Comparison of ENCODE assay signal across 1 cellular context in the genomic region with DNA sequence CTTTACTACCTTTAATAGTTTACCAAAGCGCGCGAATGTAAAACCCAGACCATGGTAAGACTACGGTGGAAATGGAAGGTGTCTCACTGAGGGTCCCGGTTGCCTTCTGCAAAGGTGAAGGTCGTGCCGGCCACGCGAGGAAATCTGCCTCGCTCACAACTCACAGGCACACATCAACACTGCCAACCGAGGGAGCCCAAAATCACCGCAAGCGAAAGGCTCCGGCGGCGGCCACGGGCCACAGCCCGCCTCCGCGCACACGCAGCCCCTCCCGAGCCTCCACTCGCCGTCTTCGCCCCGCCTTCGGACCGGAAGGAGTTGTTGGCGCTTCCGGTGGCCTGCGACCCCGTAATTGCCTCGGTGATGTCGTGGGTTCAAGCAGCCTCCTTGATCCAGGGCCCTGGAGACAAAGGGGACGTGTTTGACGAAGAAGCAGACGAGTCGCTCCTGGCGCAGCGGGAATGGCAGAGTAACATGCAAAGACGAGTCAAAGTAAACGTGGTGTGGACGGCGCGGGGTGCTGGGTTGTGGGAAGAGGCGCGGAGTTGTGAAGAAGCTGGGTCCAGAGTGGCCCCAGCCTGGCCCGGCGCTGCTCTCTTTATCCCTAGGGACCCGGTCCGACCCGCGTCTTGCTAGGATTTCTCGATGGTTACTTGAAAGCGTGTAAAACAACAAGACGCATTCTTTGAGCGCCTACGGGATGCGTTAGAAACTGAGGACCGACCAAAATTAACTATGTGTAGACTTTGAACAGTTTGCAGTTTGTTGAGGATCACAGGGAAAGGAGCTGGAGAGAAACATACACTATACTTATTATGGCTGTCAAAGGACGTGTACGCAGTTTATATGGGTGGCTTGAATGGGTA.
TF ChIP-seq lines count a peak whose summit lies in the region.

A gene with protein sequence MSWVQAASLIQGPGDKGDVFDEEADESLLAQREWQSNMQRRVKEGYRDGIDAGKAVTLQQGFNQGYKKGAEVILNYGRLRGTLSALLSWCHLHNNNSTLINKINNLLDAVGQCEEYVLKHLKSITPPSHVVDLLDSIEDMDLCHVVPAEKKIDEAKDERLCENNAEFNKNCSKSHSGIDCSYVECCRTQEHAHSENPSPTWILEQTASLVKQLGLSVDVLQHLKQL (plus strand): TSS at position 349 of the 866 bp plus-strand sequence. CDS start 15 bp downstream, at position 364.

TF ChIP-seq in HepG2, 621 proteins besides CTCF, POLR2A, EP300 and RAD21 (continued from another document and continues in another):
- TF ChIP-seq, protein P1, sequence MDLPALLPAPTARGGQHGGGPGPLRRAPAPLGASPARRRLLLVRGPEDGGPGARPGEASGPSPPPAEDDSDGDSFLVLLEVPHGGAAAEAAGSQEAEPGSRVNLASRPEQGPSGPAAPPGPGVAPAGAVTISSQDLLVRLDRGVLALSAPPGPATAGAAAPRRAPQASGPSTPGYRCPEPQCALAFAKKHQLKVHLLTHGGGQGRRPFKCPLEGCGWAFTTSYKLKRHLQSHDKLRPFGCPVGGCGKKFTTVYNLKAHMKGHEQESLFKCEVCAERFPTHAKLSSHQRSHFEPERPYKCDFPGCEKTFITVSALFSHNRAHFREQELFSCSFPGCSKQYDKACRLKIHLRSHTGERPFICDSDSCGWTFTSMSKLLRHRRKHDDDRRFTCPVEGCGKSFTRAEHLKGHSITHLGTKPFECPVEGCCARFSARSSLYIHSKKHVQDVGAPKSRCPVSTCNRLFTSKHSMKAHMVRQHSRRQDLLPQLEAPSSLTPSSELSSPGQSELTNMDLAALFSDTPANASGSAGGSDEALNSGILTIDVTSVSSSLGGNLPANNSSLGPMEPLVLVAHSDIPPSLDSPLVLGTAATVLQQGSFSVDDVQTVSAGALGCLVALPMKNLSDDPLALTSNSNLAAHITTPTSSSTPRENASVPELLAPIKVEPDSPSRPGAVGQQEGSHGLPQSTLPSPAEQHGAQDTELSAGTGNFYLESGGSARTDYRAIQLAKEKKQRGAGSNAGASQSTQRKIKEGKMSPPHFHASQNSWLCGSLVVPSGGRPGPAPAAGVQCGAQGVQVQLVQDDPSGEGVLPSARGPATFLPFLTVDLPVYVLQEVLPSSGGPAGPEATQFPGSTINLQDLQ (CRISPR knock-in tag; IDR thresholded peaks at IDR 0.05) = no peak
- TF ChIP-seq ZNF335 (CRISPR knock-in tag; IDR thresholded peaks at IDR 0.05) (0 out of 2 replicates have a peak, but pooled peaks have one; percentile 22), ZNF550 (CRISPR knock-in tag; IDR thresholded peaks at IDR 0.05; ENCODE audit: borderline replicate concordance) (peak; percentile 42; the same call in 1 of the 2 replicates), YEATS2 (CRISPR knock-in tag; IDR thresholded peaks at IDR 0.05; ENCODE audit: borderline replicate concordance) (peak; percentile 83; the same call in 1 of the 2 replicates), ELF4 (CRISPR knock-in tag; IDR thresholded peaks at IDR 0.05; ENCODE audit: borderline replicate concordance) (peak; percentile 31; the same call in 1 of the 2 replicates), ZNF678 (CRISPR knock-in tag; IDR thresholded peaks at IDR 0.05) (no peak), SP5 (CRISPR knock-in tag; IDR thresholded peaks at IDR 0.05; ENCODE audit: borderline replicate concordance, low read depth) (peak; percentile 61; the same call in 1 of the 2 replicates), EHMT2 (IDR thresholded peaks at IDR 0.05; ENCODE audit: borderline replicate concordance, low read depth, low read length) (no peak), HMG20B (CRISPR knock-in tag; conservative IDR thresholded peaks at IDR 0.05) (no peak), ZIK1 (CRISPR knock-in tag; IDR thresholded peaks at IDR 0.05; ENCODE audit: borderline replicate concordance, low read depth) (peak; percentile 83; the same call in 1 of the 2 replicates), SKI (IDR thresholded peaks at IDR 0.05; ENCODE audit: partially characterized antibody) (no peak), SALL1 (CRISPR knock-in tag; IDR thresholded peaks at IDR 0.05) (peak; percentile 88), MLLT10 (CRISPR knock-in tag; IDR thresholded peaks at IDR 0.05) (no peak)
- TF ChIP-seq, protein P2, sequence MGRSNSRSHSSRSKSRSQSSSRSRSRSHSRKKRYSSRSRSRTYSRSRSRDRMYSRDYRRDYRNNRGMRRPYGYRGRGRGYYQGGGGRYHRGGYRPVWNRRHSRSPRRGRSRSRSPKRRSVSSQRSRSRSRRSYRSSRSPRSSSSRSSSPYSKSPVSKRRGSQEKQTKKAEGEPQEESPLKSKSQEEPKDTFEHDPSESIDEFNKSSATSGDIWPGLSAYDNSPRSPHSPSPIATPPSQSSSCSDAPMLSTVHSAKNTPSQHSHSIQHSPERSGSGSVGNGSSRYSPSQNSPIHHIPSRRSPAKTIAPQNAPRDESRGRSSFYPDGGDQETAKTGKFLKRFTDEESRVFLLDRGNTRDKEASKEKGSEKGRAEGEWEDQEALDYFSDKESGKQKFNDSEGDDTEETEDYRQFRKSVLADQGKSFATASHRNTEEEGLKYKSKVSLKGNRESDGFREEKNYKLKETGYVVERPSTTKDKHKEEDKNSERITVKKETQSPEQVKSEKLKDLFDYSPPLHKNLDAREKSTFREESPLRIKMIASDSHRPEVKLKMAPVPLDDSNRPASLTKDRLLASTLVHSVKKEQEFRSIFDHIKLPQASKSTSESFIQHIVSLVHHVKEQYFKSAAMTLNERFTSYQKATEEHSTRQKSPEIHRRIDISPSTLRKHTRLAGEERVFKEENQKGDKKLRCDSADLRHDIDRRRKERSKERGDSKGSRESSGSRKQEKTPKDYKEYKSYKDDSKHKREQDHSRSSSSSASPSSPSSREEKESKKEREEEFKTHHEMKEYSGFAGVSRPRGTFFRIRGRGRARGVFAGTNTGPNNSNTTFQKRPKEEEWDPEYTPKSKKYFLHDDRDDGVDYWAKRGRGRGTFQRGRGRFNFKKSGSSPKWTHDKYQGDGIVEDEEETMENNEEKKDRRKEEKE (IDR thresholded peaks at IDR 0.05) = no peak
- TF ChIP-seq, protein P3, sequence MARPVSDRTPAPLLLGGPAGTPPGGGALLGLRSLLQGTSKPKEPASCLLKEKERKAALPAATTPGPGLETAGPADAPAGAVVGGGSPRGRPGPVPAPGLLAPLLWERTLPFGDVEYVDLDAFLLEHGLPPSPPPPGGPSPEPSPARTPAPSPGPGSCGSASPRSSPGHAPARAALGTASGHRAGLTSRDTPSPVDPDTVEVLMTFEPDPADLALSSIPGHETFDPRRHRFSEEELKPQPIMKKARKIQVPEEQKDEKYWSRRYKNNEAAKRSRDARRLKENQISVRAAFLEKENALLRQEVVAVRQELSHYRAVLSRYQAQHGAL (CRISPR knock-in tag; IDR thresholded peaks at IDR 0.05; ENCODE audit: not compliant biosample characterization) = no peak
- TF ChIP-seq, protein P4, sequence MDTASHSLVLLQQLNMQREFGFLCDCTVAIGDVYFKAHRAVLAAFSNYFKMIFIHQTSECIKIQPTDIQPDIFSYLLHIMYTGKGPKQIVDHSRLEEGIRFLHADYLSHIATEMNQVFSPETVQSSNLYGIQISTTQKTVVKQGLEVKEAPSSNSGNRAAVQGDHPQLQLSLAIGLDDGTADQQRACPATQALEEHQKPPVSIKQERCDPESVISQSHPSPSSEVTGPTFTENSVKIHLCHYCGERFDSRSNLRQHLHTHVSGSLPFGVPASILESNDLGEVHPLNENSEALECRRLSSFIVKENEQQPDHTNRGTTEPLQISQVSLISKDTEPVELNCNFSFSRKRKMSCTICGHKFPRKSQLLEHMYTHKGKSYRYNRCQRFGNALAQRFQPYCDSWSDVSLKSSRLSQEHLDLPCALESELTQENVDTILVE (CRISPR knock-in tag; IDR thresholded peaks at IDR 0.05) = peak; percentile 22; the same call in 1 of the 2 replicates
- TF ChIP-seq, protein P5, sequence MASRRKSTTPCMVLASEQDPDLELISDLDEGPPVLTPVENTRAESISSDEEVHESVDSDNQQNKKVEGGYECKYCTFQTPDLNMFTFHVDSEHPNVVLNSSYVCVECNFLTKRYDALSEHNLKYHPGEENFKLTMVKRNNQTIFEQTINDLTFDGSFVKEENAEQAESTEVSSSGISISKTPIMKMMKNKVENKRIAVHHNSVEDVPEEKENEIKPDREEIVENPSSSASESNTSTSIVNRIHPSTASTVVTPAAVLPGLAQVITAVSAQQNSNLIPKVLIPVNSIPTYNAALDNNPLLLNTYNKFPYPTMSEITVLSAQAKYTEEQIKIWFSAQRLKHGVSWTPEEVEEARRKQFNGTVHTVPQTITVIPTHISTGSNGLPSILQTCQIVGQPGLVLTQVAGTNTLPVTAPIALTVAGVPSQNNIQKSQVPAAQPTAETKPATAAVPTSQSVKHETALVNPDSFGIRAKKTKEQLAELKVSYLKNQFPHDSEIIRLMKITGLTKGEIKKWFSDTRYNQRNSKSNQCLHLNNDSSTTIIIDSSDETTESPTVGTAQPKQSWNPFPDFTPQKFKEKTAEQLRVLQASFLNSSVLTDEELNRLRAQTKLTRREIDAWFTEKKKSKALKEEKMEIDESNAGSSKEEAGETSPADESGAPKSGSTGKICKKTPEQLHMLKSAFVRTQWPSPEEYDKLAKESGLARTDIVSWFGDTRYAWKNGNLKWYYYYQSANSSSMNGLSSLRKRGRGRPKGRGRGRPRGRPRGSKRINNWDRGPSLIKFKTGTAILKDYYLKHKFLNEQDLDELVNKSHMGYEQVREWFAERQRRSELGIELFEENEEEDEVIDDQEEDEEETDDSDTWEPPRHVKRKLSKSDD (CRISPR knock-in tag; IDR thresholded peaks at IDR 0.05; ENCODE audit: low read depth) = 0 out of 2 replicates have a peak, but pooled peaks have one; percentile 43
- TF ChIP-seq, protein P6, sequence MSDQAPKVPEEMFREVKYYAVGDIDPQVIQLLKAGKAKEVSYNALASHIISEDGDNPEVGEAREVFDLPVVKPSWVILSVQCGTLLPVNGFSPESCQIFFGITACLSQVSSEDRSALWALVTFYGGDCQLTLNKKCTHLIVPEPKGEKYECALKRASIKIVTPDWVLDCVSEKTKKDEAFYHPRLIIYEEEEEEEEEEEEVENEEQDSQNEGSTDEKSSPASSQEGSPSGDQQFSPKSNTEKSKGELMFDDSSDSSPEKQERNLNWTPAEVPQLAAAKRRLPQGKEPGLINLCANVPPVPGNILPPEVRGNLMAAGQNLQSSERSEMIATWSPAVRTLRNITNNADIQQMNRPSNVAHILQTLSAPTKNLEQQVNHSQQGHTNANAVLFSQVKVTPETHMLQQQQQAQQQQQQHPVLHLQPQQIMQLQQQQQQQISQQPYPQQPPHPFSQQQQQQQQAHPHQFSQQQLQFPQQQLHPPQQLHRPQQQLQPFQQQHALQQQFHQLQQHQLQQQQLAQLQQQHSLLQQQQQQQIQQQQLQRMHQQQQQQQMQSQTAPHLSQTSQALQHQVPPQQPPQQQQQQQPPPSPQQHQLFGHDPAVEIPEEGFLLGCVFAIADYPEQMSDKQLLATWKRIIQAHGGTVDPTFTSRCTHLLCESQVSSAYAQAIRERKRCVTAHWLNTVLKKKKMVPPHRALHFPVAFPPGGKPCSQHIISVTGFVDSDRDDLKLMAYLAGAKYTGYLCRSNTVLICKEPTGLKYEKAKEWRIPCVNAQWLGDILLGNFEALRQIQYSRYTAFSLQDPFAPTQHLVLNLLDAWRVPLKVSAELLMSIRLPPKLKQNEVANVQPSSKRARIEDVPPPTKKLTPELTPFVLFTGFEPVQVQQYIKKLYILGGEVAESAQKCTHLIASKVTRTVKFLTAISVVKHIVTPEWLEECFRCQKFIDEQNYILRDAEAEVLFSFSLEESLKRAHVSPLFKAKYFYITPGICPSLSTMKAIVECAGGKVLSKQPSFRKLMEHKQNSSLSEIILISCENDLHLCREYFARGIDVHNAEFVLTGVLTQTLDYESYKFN (CRISPR knock-in tag; conservative IDR thresholded peaks at IDR 0.05) = peak; percentile 39
- TF ChIP-seq, protein P7, sequence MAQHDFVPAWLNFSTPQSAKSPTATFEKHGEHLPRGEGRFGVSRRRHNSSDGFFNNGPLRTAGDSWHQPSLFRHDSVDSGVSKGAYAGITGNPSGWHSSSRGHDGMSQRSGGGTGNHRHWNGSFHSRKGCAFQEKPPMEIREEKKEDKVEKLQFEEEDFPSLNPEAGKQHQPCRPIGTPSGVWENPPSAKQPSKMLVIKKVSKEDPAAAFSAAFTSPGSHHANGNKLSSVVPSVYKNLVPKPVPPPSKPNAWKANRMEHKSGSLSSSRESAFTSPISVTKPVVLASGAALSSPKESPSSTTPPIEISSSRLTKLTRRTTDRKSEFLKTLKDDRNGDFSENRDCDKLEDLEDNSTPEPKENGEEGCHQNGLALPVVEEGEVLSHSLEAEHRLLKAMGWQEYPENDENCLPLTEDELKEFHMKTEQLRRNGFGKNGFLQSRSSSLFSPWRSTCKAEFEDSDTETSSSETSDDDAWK (CRISPR knock-in tag; IDR thresholded peaks at IDR 0.05) = no peak
- TF ChIP-seq, protein P8, sequence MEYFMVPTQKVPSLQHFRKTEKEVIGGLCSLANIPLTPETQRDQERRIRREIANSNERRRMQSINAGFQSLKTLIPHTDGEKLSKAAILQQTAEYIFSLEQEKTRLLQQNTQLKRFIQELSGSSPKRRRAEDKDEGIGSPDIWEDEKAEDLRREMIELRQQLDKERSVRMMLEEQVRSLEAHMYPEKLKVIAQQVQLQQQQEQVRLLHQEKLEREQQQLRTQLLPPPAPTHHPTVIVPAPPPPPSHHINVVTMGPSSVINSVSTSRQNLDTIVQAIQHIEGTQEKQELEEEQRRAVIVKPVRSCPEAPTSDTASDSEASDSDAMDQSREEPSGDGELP (IDR thresholded peaks at IDR 0.05; ENCODE audit: borderline replicate concordance, low read depth) = no peak
- TF ChIP-seq, protein P9, sequence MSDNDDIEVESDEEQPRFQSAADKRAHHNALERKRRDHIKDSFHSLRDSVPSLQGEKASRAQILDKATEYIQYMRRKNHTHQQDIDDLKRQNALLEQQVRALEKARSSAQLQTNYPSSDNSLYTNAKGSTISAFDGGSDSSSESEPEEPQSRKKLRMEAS (IDR thresholded peaks at IDR 0.05) = peak; percentile 73; the same call in 1 of the 2 replicates
- TF ChIP-seq, protein P10, sequence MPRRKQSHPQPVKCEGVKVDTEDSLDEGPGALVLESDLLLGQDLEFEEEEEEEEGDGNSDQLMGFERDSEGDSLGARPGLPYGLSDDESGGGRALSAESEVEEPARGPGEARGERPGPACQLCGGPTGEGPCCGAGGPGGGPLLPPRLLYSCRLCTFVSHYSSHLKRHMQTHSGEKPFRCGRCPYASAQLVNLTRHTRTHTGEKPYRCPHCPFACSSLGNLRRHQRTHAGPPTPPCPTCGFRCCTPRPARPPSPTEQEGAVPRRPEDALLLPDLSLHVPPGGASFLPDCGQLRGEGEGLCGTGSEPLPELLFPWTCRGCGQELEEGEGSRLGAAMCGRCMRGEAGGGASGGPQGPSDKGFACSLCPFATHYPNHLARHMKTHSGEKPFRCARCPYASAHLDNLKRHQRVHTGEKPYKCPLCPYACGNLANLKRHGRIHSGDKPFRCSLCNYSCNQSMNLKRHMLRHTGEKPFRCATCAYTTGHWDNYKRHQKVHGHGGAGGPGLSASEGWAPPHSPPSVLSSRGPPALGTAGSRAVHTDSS (CRISPR knock-in tag; conservative IDR thresholded peaks at IDR 0.05) = no peak
- TF ChIP-seq, protein P11, sequence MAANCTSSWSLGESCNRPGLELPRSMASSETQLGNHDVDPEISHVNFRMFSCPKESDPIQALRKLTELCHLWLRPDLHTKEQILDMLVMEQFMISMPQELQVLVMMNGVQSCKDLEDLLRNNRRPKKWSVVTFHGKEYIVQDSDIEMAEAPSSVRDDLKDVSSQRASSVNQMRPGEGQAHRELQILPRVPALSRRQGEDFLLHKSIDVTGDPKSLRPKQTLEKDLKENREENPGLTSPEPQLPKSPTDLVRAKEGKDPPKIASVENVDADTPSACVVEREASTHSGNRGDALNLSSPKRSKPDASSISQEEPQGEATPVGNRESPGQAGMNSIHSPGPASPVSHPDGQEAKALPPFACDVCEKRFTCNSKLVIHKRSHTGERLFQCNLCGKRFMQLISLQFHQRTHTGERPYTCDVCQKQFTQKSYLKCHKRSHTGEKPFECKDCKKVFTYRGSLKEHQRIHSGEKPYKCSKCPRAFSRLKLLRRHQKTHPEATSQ (CRISPR knock-in tag; IDR thresholded peaks at IDR 0.05; ENCODE audit: borderline replicate concordance) = no peak
